ENCODE assay signal across 22 cellular contexts in genomic region chr9:95082401-95083084, GRCh38.
DNase-seq lines count a peak whose midpoint lies in the region; ATAC-seq and TF ChIP-seq lines count a peak whose summit lies in the region.
"Had no signal": no experiment of that assay in that cellular context is flagged by ENCODE, and none has a peak within 500 bp of the region (broad histone marks: within the 10 kb centered on the region; RNA-seq: fewer than 3 reads in every experiment).

No MANE protein-coding gene starts in this region.

- H3K4me3 ChIP-seq in H7 (ENCODE audit: insufficient read depth, low read depth, low read length) (no peak overlapping the region), stomach smooth muscle (ENCODE audit: low read length in 2 of 2) (peak overlapping the region in 1 of 2 donors; percentile 8)
- H3K4me3 ChIP-seq: left lung had no signal

- no peaks in the 10 kb centered on the region for H3K9me3 ChIP-seq in stomach smooth muscle (ENCODE audit: control insufficient read depth in 2 of 2, low read length in 2 of 2)
- H3K9me3 ChIP-seq: left lung had no signal

- no peaks in the 10 kb centered on the region for H3K27me3 Mint-ChIP-seq in chondrocyte (ENCODE audit: low read depth)
- H3K27me3 Mint-ChIP-seq in neural crest cell (ENCODE audit: low read depth) = peaks cover 2% of the 10 kb centered on the region
- H3K27me3 Mint-ChIP-seq: IgD-negative memory B cell, naive B cell had no signal

- TF ChIP-seq CTCF in chondrocyte (IDR thresholded peaks at IDR 0.05) (no peak), neural crest cell (conservative IDR thresholded peaks at IDR 0.05) (no peak)

- H3K36me3 Mint-ChIP-seq in chondrocyte (ENCODE audit: low read depth) = peaks cover 55% of the 10 kb centered on the region
- H3K36me3 Mint-ChIP-seq in neural crest cell (ENCODE audit: low read depth) = peaks cover 7% of the 10 kb centered on the region
- H3K36me3 Mint-ChIP-seq: IgD-negative memory B cell had no signal

- peaks cover 93% of the 10 kb centered on the region for H3K4me1 ChIP-seq in stomach smooth muscle (ENCODE audit: control insufficient read depth, insufficient read depth, low read length)

- H3K27ac Mint-ChIP-seq in chondrocyte (ENCODE audit: unreplicated experiment) = peak overlapping the region; percentile 32
- no peak overlapping the region for H3K27ac Mint-ChIP-seq in neural crest cell (ENCODE audit: unreplicated experiment)
- H3K27ac Mint-ChIP-seq: naive B cell; T-helper 1 cell treated with Interleukin-12 subunit alpha and Interleukin-12 subunit beta and Interleukin-4 antibody, amounts not matched to agents 30 μg/mL and 1 μg/mL, for 36 hours had no signal

- H3K9me3 Mint-ChIP-seq in chondrocyte (ENCODE audit: low read depth) (no peaks in the 10 kb centered on the region), neural crest cell (no peaks in the 10 kb centered on the region)
- H3K9me3 Mint-ChIP-seq: IgD-negative memory B cell; naive B cell; T-helper 1 cell treated with Interleukin-12 subunit alpha and Interleukin-12 subunit beta and Interleukin-4 antibody, amounts not matched to agents 30 μg/mL and 1 μg/mL, for 36 hours had no signal

- H3K27me3 ChIP-seq in H7 (ENCODE audit: control insufficient read depth, insufficient read depth, low read length) (no peaks in the 10 kb centered on the region), stomach smooth muscle (ENCODE audit: control insufficient read depth in 1 of 2, insufficient read depth in 2 of 2, low read length in 2 of 2) (no peaks in the 10 kb centered on the region)
- H3K27me3 ChIP-seq: brain microvascular endothelial cell, left lung had no signal

- H3K9ac ChIP-seq in stomach smooth muscle (ENCODE audit: low read length in 2 of 2) = no peak overlapping the region

- ATAC-seq in GM19463 (IDR thresholded peaks at IDR 0.05; ENCODE audit: unreplicated experiment) (no peak), HG03135 (IDR thresholded peaks at IDR 0.05; ENCODE audit: unreplicated experiment) (no peak)
- ATAC-seq: left lung had no signal

- H3K27ac ChIP-seq in stomach smooth muscle (ENCODE audit: low read length) = peak overlapping the region; percentile 84
- H3K27ac ChIP-seq: brain microvascular endothelial cell, left lung, VCaP had no signal

- H3K4me1 Mint-ChIP-seq in chondrocyte (ENCODE audit: low read depth) (peaks cover 47% of the 10 kb centered on the region), neural crest cell (peaks cover 83% of the 10 kb centered on the region)
- H3K4me1 Mint-ChIP-seq: IgD-negative memory B cell had no signal

- H3K4me3 Mint-ChIP-seq in chondrocyte (ENCODE audit: unreplicated experiment) = no peak overlapping the region
- peak overlapping the region; percentile 42 for H3K4me3 Mint-ChIP-seq in neural crest cell
- H3K4me3 Mint-ChIP-seq: IgD-negative memory B cell; naive B cell; T-helper 1 cell treated with Interleukin-12 subunit alpha and Interleukin-12 subunit beta and Interleukin-4 antibody, amounts not matched to agents 30 μg/mL and 1 μg/mL, for 36 hours had no signal

- peak; percentile 28 for DNase-seq in H7
- DNase-seq in chondrocyte (ENCODE audit: low spot score) = no peak
- no peak for DNase-seq in neural crest cell (ENCODE audit: low read depth, low spot score)
- DNase-seq in GDM1 (lab: John Stamatoyannopoulos, UW) = no peak
- DNase-seq in activated CD8-positive, alpha-beta memory T cell treated with anti-CD3 and anti-CD28 coated beads, Interleukin-2, amount 50 U/mL, for 4 hours = no peak
- DNase-seq: activated CD4-positive, alpha-beta T cell treated with anti-CD3 and anti-CD28 coated beads, Interleukin-2, amount 50 U/mL, for 4 hours; activated naive CD4-positive, alpha-beta T cell treated with anti-CD3 and anti-CD28 coated beads, Interleukin-2, amount 50 U/mL, for 16 hours; AML-193; brain microvascular endothelial cell; COR-L47; left lung; naive B cell; NCI-H2029; NCI-H510A; SHP77 treated with DMSO at 0.1 percent for 48 hours; stimulated activated CD4-positive, alpha-beta T cell treated with anti-CD3 and anti-CD28 coated beads, Interleukin-1b, Interleukin-23, amount 100 ng/mL, for 48 hours had no signal

- H3K36me3 ChIP-seq in H7 (replicated peaks; ENCODE audit: control insufficient read depth, insufficient read depth, low read length) = no peaks in the 10 kb centered on the region; the same call in 1 of the 2 replicates
- H3K36me3 ChIP-seq in stomach smooth muscle (ENCODE audit: control insufficient read depth in 2 of 2, insufficient read depth in 2 of 2, low read length in 2 of 2) = peaks cover 48 to 56% of the 10 kb centered on the region in 2 donors
